In the genomic region with DNA sequence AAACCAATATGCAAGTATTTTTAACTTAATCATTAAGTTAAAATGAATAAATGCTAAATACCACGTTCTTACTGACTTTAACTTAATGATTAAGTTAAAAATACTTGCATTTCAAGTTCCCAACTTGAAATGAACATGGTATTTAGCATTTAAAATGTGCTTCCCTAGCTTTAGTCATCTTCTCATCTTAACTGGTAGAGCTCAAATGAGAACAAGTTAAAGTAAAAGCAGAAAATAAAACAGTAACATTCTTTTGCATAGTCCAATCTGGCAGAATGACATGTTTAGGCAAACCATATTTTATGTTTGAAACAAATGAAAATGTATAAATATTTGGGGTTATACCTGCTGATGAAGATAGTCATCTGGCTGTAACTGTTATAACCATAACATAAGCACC, we compare ENCODE assay signal across 16 cellular contexts.
DNase-seq lines count a peak whose midpoint lies in the region; ATAC-seq and TF ChIP-seq lines count a peak whose summit lies in the region.
"Had no signal": no experiment of that assay in that cellular context is flagged by ENCODE, and none has a peak within 500 bp of the region (broad histone marks: within the 10 kb centered on the region; RNA-seq: fewer than 3 reads in every experiment).

No MANE protein-coding gene starts in this region.

- H3K9me3 ChIP-seq in heart left ventricle = no peaks in the 10 kb centered on the region
- no peaks in the 10 kb centered on the region for H3K9me3 ChIP-seq in right atrium auricular region
- H3K9me3 ChIP-seq: BLaER1 had no signal

- H3K36me3 ChIP-seq in heart left ventricle = peaks cover 0 to 39% (median 21%) of the 10 kb centered on the region in 9 donors
- H3K36me3 ChIP-seq in right atrium auricular region = peaks cover 9% of the 10 kb centered on the region

- no peak for TF ChIP-seq POLR2A in heart left ventricle (IDR thresholded peaks at IDR 0.05)

- ATAC-seq in heart left ventricle = no peak
- ATAC-seq in foreskin keratinocyte = no peak
- no peak for ATAC-seq in GM19455 (IDR thresholded peaks at IDR 0.05; ENCODE audit: unreplicated experiment)
- no peak for ATAC-seq in GM19324 (IDR thresholded peaks at IDR 0.05; ENCODE audit: low FRiP score, unreplicated experiment)
- ATAC-seq: HCT116, HepG2 had no signal

- H3K27me3 ChIP-seq in heart left ventricle (no peaks in the 10 kb centered on the region), right atrium auricular region (no peaks in the 10 kb centered on the region), foreskin keratinocyte (no peaks in the 10 kb centered on the region)
- H3K27me3 ChIP-seq: BLaER1 had no signal

- 84 to 94% (median 85%) methylated on average over 1 of the region's 1 CpG for WGBS in heart left ventricle, 4 donors

- H3K27ac ChIP-seq in heart left ventricle (peak overlapping the region in 8 of 12 donors; percentile 0 to 54 (median 30)), right atrium auricular region (no peak overlapping the region), angular gyrus (ENCODE audit: low read depth, low read length) (peak overlapping the region; percentile 15), foreskin keratinocyte (peak overlapping the region; percentile 20), substantia nigra (ENCODE audit: low read depth, low read length, poor library complexity, severe bottlenecking) (peak overlapping the region; percentile 68)
- H3K27ac ChIP-seq: 22Rv1, BLaER1, GM23248 had no signal

- no peak for DNase-seq in heart left ventricle
- no peak for DNase-seq in right atrium auricular region (ENCODE audit: low spot score)
- DNase-seq in foreskin keratinocyte = no peak
- no peak for DNase-seq in substantia nigra (lab: John Stamatoyannopoulos, UW)
- no peak for DNase-seq in activated CD8-positive, alpha-beta memory T cell treated with anti-CD3 and anti-CD28 coated beads for 24 hours
- DNase-seq: AML-193; CD8-positive, alpha-beta memory T cell; DMS79; GM23248 had no signal

- H3K4me3 ChIP-seq in heart left ventricle = no peak overlapping the region
- H3K4me3 ChIP-seq in right atrium auricular region = no peak overlapping the region
- H3K4me3 ChIP-seq: BLaER1, GM23248 had no signal

- TF ChIP-seq CTCF in heart left ventricle (IDR thresholded peaks at IDR 0.05) = no peak
- no peak for TF ChIP-seq CTCF in right atrium auricular region (IDR thresholded peaks at IDR 0.05)
- TF ChIP-seq CTCF in foreskin keratinocyte (conservative IDR thresholded peaks at IDR 0.05) = no peak

- intact Hi-C loops in heart left ventricle (cut with DNase I) = loop anchor here in 4 of 10 donors (5.0 to 10.0 kb wide), 4 partner anchors 47 to 190 kb away; partner anchors contain the start of gene APP (in 1 of the 4)

- peaks cover 0 to 35% (median 16%) of the 10 kb centered on the region in 12 donors for H3K4me1 ChIP-seq in heart left ventricle
- peaks cover 0 to 18% of the 10 kb centered on the region in 2 donors for H3K4me1 ChIP-seq in right atrium auricular region
- H3K4me1 ChIP-seq in foreskin keratinocyte = peaks cover 24% of the 10 kb centered on the region

Comparison
In these comparisons a context has a peak if more than half of its experiments do, and no peak if none do; other contexts are left out.
1. H3K27ac ChIP-seq: peak in heart left ventricle (8 of 12), angular gyrus (single experiment), foreskin keratinocyte (single experiment) and substantia nigra (single experiment); none in right atrium auricular region (0 of 2).